Comparison of ENCODE assay signal across 8 cellular contexts in the genomic region with DNA sequence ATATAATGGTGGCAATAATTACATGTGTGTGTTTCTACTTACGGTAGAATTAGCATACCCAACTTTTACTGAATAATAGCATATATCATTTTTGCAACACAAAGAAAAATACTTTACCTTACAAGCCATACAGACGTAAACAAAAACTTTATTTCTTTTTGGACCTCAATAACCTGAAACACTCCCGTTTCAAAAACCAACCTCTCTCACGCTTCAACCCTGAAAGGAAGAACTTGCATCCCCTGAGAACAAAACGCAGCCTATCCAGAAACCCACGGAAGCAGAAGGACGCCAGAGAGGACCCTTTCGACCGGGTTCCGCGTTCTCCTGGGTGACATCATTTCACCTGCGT.
DNase-seq lines count a peak whose midpoint lies in the region; ATAC-seq and TF ChIP-seq lines count a peak whose summit lies in the region.

Gene RNF38 (minus strand): TSS at position 290 of the 352 bp plus-strand sequence. CDS start 161 bp downstream, at position 129.

- no peaks in the 10 kb centered on the region for H3K9me3 Mint-ChIP-seq in stimulated activated naive B cell treated with anti-CD40 and anti-IgM and Interleukin-4, amounts not matched to agents 10 μg/mL and 1 μg/mL and 100 μg/mL, for 72 hours

- ATAC-seq in stimulated activated naive B cell treated with anti-CD40 and anti-IgM and Interleukin-4, amounts not matched to agents 10 μg/mL and 1 μg/mL and 100 μg/mL, for 72 hours (replicated peaks), result no peak

- no peaks in the 10 kb centered on the region for H3K27me3 ChIP-seq in iPS-20b (ENCODE audit: insufficient read depth, low read length)

- no peak for TF ChIP-seq CTCF in astrocyte of the spinal cord (IDR thresholded peaks at IDR 0.05; ENCODE audit: low read depth, low read length)

- H3K27ac Mint-ChIP-seq in stimulated activated naive B cell treated with anti-CD40 and anti-IgM and Interleukin-4, amounts not matched to agents 10 μg/mL and 1 μg/mL and 100 μg/mL, for 72 hours, result peak within 1 kb of the TSS; percentile 98

- peak within 1 kb of the TSS; percentile 86 to 93 for H3K4me3 Mint-ChIP-seq in stimulated activated naive B cell treated with anti-CD40 and anti-IgM and Interleukin-4, amounts not matched to agents 10 μg/mL and 1 μg/mL and 100 μg/mL, for 72 hours

- peaks cover 0 to 4% of the 10 kb centered on the region in 2 donors for H3K36me3 Mint-ChIP-seq in stimulated activated naive B cell treated with anti-CD40 and anti-IgM and Interleukin-4, amounts not matched to agents 10 μg/mL and 1 μg/mL and 100 μg/mL, for 72 hours

- H3K27ac ChIP-seq in iPS-20b (ENCODE audit: low read length), result no peak within 1 kb of the TSS

- H3K9ac ChIP-seq in iPS-20b (ENCODE audit: low read depth, low read length), result peak within 1 kb of the TSS; percentile 91

- peak in 2 of 3 experiments; percentile 22 to 31 for DNase-seq in stimulated activated CD4-positive, alpha-beta T cell treated with anti-CD3 and anti-CD28 coated beads, TNF-alpha, amount 100 ng/mL, for 24 hours (ENCODE audit: low read depth in 3 of 3)
- DNase-seq in stimulated activated CD4-positive, alpha-beta T cell treated with anti-CD3 and anti-CD28 coated beads, Interleukin-1b, Interleukin-23, amount 100 ng/mL, for 48 hours, result no peak
- DNase-seq in astrocyte of the spinal cord (ENCODE audit: low read depth, low spot score) (no peak), NCI-H1105 (lab: John Stamatoyannopoulos, UW) (no peak), hepatic stellate cell (ENCODE audit: low spot score) (no peak), COLO668 (lab: John Stamatoyannopoulos, UW; ENCODE audit: unreplicated experiment) (no peak)
- DNase-seq in stimulated activated naive B cell treated with anti-CD40 and anti-IgM and Interleukin-4, amounts not matched to agents 10 μg/mL and 1 μg/mL and 100 μg/mL, for 72 hours, result no peak

- in situ Hi-C loops in astrocyte of the spinal cord (cut with HindIII; ENCODE audit: low sequenced_read_pairs), result no loop called here

- H3K4me1 ChIP-seq in iPS-20b (ENCODE audit: insufficient read depth, low read length), result peaks cover 15% of the 10 kb centered on the region

- peaks cover 15 to 35% of the 10 kb centered on the region in 2 donors for H3K4me1 Mint-ChIP-seq in stimulated activated naive B cell treated with anti-CD40 and anti-IgM and Interleukin-4, amounts not matched to agents 10 μg/mL and 1 μg/mL and 100 μg/mL, for 72 hours

- H3K4me3 ChIP-seq in astrocyte of the spinal cord (ENCODE audit: low read depth, low read length) (peak within 1 kb of the TSS; percentile 71), iPS-20b (ENCODE audit: low read length) (peak within 1 kb of the TSS; percentile 81)

- no peaks in the 10 kb centered on the region for H3K27me3 Mint-ChIP-seq in stimulated activated naive B cell treated with anti-CD40 and anti-IgM and Interleukin-4, amounts not matched to agents 10 μg/mL and 1 μg/mL and 100 μg/mL, for 72 hours

- H3K9me3 ChIP-seq in iPS-20b (ENCODE audit: insufficient read depth, low read depth, low read length), result no peaks in the 10 kb centered on the region

- H3K36me3 ChIP-seq in iPS-20b (ENCODE audit: insufficient read depth, low read depth, low read length), result peaks cover 5% of the 10 kb centered on the region; the same call in 1 of the 2 replicates

Comparison
In these comparisons a context has a peak if more than half of its experiments do, and no peak if none do; other contexts are left out.
1. DNase-seq: peak in stimulated activated CD4-positive, alpha-beta T cell treated with anti-CD3 and anti-CD28 coated beads, TNF-alpha, amount 100 ng/mL, for 24 hours (2 of 3); none in stimulated activated CD4-positive, alpha-beta T cell treated with anti-CD3 and anti-CD28 coated beads, Interleukin-1b, Interleukin-23, amount 100 ng/mL, for 48 hours (single experiment), astrocyte of the spinal cord (single experiment), stimulated activated naive B cell treated with anti-CD40 and anti-IgM and Interleukin-4, amounts not matched to agents 10 μg/mL and 1 μg/mL and 100 μg/mL, for 72 hours (single experiment), NCI-H1105 (single experiment), hepatic stellate cell (single experiment) and COLO668 (single experiment).